Comparison of ENCODE assay signal across 22 cellular contexts in the genomic region with DNA sequence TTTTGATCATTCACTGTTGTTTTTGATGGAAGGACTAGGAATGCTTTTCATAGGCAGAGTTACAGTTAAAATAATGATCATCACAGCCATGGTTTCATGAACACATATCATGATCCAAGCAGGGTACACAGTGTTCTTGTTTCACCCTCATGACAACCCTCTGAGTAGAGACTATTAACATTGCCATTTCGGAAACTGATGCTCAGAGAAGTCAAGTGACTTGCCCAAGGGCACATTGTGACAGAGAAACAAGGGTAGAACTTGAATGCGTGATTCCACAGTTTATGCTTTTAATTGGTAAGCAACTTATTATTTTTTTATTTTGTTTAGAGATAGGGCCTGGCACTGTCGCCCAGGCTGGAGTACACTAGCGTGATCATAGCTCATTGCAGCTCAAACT.
"Had no signal": no experiment of that assay in that cellular context is flagged by ENCODE, and none has a peak within 500 bp of the region (broad histone marks: within the 10 kb centered on the region; RNA-seq: fewer than 3 reads in every experiment).

No MANE protein-coding gene starts in this region.

- ATAC-seq: effector memory CD8-positive, alpha-beta T cell; foreskin keratinocyte; gastrocnemius medialis; heart right ventricle; left cardiac atrium; left lung; left ventricle myocardium superior; lower lobe of right lung; mucosa of descending colon had no signal

- H3K27ac ChIP-seq: colonic mucosa, esophagus muscularis mucosa, foreskin keratinocyte, gastrocnemius medialis, heart right ventricle, left lung, lower lobe of right lung had no signal

- DNase-seq: colonic mucosa; cortex of kidney; effector CD8-positive, alpha-beta T cell; effector memory CD8-positive, alpha-beta T cell; endodermal cell; foreskin keratinocyte; gastrocnemius medialis; glutamatergic neuron; head of caudate nucleus; heart right ventricle; hippocampal formation; left cardiac atrium; left lung; left ventricle myocardium superior; mesenchymal stem cell; naive B cell had no signal

- H3K27me3 ChIP-seq: colonic mucosa, esophagus muscularis mucosa, foreskin keratinocyte, gastrocnemius medialis, heart right ventricle, left lung had no signal

- H3K36me3 ChIP-seq: colonic mucosa, gastrocnemius medialis had no signal

- FAIRE-seq: endometrium, islet of Langerhans, keratinocyte had no signal

- H3K9me3 ChIP-seq: colonic mucosa, esophagus muscularis mucosa, gastrocnemius medialis, heart right ventricle, left lung, lower lobe of right lung, mucosa of descending colon had no signal

- H3K4me1 ChIP-seq: colonic mucosa, foreskin keratinocyte, gastrocnemius medialis, lower lobe of right lung had no signal

- H3K4me3 ChIP-seq: colonic mucosa, esophagus muscularis mucosa, gastrocnemius medialis, heart right ventricle, left lung, lower lobe of right lung, mucosa of descending colon had no signal
